Comparison of ENCODE assay signal across 2 cellular contexts in the genomic region with DNA sequence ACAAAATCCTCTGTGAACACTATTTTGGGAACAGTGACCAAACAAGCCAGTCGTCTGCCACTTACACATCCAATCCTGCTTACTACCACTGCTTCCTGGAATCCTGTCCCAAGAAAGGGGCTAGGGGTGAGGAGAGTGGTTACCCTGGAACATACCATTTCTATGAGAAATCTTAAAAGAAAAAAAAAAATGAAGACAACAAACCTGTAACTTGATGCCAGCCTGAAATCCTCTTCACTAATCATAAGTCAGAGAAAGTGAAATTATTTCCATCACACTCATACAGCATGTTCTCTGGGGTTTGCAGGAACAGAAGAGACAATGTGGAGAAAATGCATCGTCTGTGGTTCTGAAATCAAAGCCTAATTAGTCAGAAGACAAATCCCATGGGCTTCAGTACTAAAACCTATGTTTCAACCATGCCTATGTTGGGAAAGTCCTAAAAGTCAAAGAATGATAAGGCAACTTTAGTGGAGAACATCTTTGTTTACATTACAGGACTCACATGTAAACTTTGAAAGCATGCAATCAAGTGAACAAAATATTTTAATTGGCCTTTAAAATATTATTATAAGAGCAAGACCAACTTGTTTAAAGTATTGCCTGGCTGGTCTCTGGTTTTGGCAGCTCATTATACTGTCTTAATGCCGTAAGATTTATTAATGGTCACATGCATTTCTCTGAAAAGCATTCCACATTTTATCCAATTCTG.
TF ChIP-seq lines count a peak whose summit lies in the region.

No MANE protein-coding gene starts in this region.

TF ChIP-seq in GM12878, 131 proteins besides CTCF, POLR2A, EP300 and RAD21:
- TF ChIP-seq CEBPB (IDR thresholded peaks at IDR 0.05; ENCODE audit: borderline replicate concordance in 1 of 2, low read depth in 2 of 2, low read length in 2 of 2) (no peak), ZNF622 (IDR thresholded peaks at IDR 0.05) (no peak), RELA (IDR thresholded peaks at IDR 0.05; ENCODE audit: borderline replicate concordance, partially characterized antibody) (no peak), NR2C2 (IDR thresholded peaks at IDR 0.05; ENCODE audit: borderline replicate concordance, control insufficient read depth, insufficient read length, low read depth) (no peak), SPI1 (IDR thresholded peaks at IDR 0.05; ENCODE audit: borderline replicate concordance, insufficient read depth, low read depth, low read length) (no peak), JUNB (IDR thresholded peaks at IDR 0.05) (no peak), PAX5 (IDR thresholded peaks at IDR 0.05; ENCODE audit: borderline replicate concordance, low read depth, low read length) (no peak), EGR1 (IDR thresholded peaks at IDR 0.05; ENCODE audit: borderline replicate concordance in 1 of 2, low read depth in 2 of 2, low read length in 2 of 2) (no peak), SUPT20H (IDR thresholded peaks at IDR 0.05; ENCODE audit: borderline replicate concordance, control insufficient read depth, low read depth, low read length) (no peak), CREM (IDR thresholded peaks at IDR 0.05; ENCODE audit: low read depth) (no peak), PML (IDR thresholded peaks at IDR 0.05; ENCODE audit: low read length) (no peak), SMARCA5 (IDR thresholded peaks at IDR 0.05) (no peak), MEF2A (IDR thresholded peaks at IDR 0.05; ENCODE audit: insufficient read depth, low read depth, low read length) (no peak), CBX5 (IDR thresholded peaks at IDR 0.05; ENCODE audit: low read depth) (no peak), ZNF217 (IDR thresholded peaks at IDR 0.05) (no peak), ZNF207 (IDR thresholded peaks at IDR 0.05; ENCODE audit: borderline replicate concordance) (no peak), SIX5 (IDR thresholded peaks at IDR 0.05; ENCODE audit: low read depth, low read length, severe bottlenecking) (no peak)
- TF ChIP-seq, protein P1, sequence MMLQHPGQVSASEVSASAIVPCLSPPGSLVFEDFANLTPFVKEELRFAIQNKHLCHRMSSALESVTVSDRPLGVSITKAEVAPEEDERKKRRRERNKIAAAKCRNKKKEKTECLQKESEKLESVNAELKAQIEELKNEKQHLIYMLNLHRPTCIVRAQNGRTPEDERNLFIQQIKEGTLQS (IDR thresholded peaks at IDR 0.05; ENCODE audit: borderline replicate concordance, extremely low read depth, low read depth, low read length) = no peak
- TF ChIP-seq, protein P2, sequence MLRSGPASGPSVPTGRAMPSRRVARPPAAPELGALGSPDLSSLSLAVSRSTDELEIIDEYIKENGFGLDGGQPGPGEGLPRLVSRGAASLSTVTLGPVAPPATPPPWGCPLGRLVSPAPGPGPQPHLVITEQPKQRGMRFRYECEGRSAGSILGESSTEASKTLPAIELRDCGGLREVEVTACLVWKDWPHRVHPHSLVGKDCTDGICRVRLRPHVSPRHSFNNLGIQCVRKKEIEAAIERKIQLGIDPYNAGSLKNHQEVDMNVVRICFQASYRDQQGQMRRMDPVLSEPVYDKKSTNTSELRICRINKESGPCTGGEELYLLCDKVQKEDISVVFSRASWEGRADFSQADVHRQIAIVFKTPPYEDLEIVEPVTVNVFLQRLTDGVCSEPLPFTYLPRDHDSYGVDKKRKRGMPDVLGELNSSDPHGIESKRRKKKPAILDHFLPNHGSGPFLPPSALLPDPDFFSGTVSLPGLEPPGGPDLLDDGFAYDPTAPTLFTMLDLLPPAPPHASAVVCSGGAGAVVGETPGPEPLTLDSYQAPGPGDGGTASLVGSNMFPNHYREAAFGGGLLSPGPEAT (IDR thresholded peaks at IDR 0.05; ENCODE audit: low read depth) = no peak

TF ChIP-seq in GM12891, 5 proteins besides CTCF, POLR2A, EP300 and RAD21:
- TF ChIP-seq POLR2AphosphoS5 (IDR thresholded peaks at IDR 0.05; ENCODE audit: low read depth, low read length) (no peak), TAF1 (IDR thresholded peaks at IDR 0.05; ENCODE audit: low read depth, low read length) (no peak), SPI1 (IDR thresholded peaks at IDR 0.05; ENCODE audit: low read depth, low read length) (no peak), POU2F2 (IDR thresholded peaks at IDR 0.05; ENCODE audit: low read depth, low read length) (no peak), PAX5 (IDR thresholded peaks at IDR 0.05; ENCODE audit: insufficient read depth, low read length, severe bottlenecking) (no peak)
TF ChIP-seq in GM12891: peak in this region for 0.
